In the genomic region with DNA sequence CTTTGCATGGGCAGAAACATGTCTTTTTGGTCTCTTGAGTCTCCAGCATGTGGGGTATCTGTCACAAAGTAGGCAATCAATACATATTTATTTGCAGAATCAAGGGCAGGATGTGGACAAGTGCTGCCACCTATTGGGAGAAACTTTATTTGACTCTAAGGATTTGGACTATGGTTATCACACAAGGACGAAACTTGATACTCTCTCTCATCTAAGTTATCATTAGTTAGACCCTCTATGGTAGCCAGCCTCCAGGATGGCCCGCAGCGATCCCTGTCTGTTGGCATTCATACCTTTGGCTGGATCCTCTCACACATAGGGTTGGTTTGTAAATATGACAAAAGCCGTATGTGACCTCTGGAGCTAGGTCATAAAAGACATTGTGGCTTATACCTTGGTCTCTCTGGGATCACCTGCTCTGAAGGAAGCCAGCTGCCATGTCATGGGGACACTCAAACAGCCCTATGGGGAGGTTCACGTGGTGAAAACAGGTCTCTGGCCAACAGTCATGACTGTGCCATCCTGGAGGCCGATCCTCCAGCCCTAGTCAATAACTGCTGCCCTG, we compare ENCODE assay signal across 1 cellular context.
TF ChIP-seq lines count a peak whose summit lies in the region.

No MANE protein-coding gene starts in this region.

TF ChIP-seq in HCT116, 20 proteins besides CTCF, POLR2A, EP300 and RAD21:
- TF ChIP-seq FOSL1 (IDR thresholded peaks at IDR 0.05; ENCODE audit: low read depth) (no peak), ZNF274 (IDR thresholded peaks at IDR 0.05; ENCODE audit: low read depth, low read length) (no peak), JUND (IDR thresholded peaks at IDR 0.05) (no peak), MAX (IDR thresholded peaks at IDR 0.05) (peak; percentile 28; the same call in 1 of the 2 replicates), EZH2 (IDR thresholded peaks at IDR 0.05) (no peak)
